12 cellular contexts compared by ENCODE assay signal in genomic region chr11:115409691-115410220, GRCh38.
DNase-seq lines count a peak whose midpoint lies in the region; TF ChIP-seq lines count a peak whose summit lies in the region.
"Had no signal": no experiment of that assay in that cellular context is flagged by ENCODE, and none has a peak within 500 bp of the region (broad histone marks: within the 10 kb centered on the region; RNA-seq: fewer than 3 reads in every experiment).

No MANE protein-coding gene starts in this region.

- peaks cover 34% of the 10 kb centered on the region for H3K4me1 ChIP-seq in smooth muscle cell (ENCODE audit: low read depth)
- H3K4me1 ChIP-seq: breast epithelium had no signal

- WGBS in smooth muscle cell (ENCODE audit: low lambda C conversion rate) = 53% methylated on average over 4 of the region's 4 CpGs

- peak overlapping the region in 31 of 59 donors; percentile 0 to 78 (median 34) for H3K27ac ChIP-seq in dorsolateral prefrontal cortex
- no peak overlapping the region for H3K27ac ChIP-seq in smooth muscle cell (ENCODE audit: low read depth)
- H3K27ac ChIP-seq: breast epithelium had no signal

- no peaks in the 10 kb centered on the region for H3K36me3 ChIP-seq in smooth muscle cell (ENCODE audit: low read depth)
- H3K36me3 ChIP-seq: breast epithelium had no signal

- H3K4me3 Mint-ChIP-seq in progenitor cell of endocrine pancreas (ENCODE audit: low read depth) = no peak overlapping the region
- H3K4me3 Mint-ChIP-seq in T-helper 2 cell treated with Interferon-gamma antibody and Interleukin-4, amounts not matched to agents 5 μg/mL and 100 μg/mL, for 36 hours = no peak overlapping the region

- H3K27me3 ChIP-seq in dorsolateral prefrontal cortex (no peaks in the 10 kb centered on the region), smooth muscle cell (ENCODE audit: low read depth) (no peaks in the 10 kb centered on the region)
- H3K27me3 ChIP-seq: breast epithelium had no signal

- no peaks in the 10 kb centered on the region for H3K9me3 Mint-ChIP-seq in progenitor cell of endocrine pancreas (ENCODE audit: low read depth)
- H3K9me3 Mint-ChIP-seq in T-helper 2 cell treated with Interferon-gamma antibody and Interleukin-4, amounts not matched to agents 5 μg/mL and 100 μg/mL, for 36 hours = no peaks in the 10 kb centered on the region

- H3K27me3 Mint-ChIP-seq in progenitor cell of endocrine pancreas = no peaks in the 10 kb centered on the region
- H3K27me3 Mint-ChIP-seq in T-helper 2 cell treated with Interferon-gamma antibody and Interleukin-4, amounts not matched to agents 5 μg/mL and 100 μg/mL, for 36 hours (ENCODE audit: low read depth) = no peaks in the 10 kb centered on the region

- peaks cover 25% of the 10 kb centered on the region for H3K4me1 Mint-ChIP-seq in progenitor cell of endocrine pancreas (ENCODE audit: low read depth)
- no peaks in the 10 kb centered on the region for H3K4me1 Mint-ChIP-seq in T-helper 2 cell treated with Interferon-gamma antibody and Interleukin-4, amounts not matched to agents 5 μg/mL and 100 μg/mL, for 36 hours (ENCODE audit: low read depth)

- peaks cover 33% of the 10 kb centered on the region for H3K79me2 ChIP-seq in smooth muscle cell (ENCODE audit: low read depth)

- intact Hi-C loops in dorsolateral prefrontal cortex (cut with DNase I) = no loop called here

- no peak overlapping the region for H3K27ac Mint-ChIP-seq in progenitor cell of endocrine pancreas
- H3K27ac Mint-ChIP-seq in T-helper 2 cell treated with Interferon-gamma antibody and Interleukin-4, amounts not matched to agents 5 μg/mL and 100 μg/mL, for 36 hours = no peak overlapping the region

- TF ChIP-seq CTCF in dorsolateral prefrontal cortex (IDR thresholded peaks at IDR 0.05 in 54 of 56, conservative IDR thresholded peaks at IDR 0.05 in 2 of 56; ENCODE audit: low read depth in 1 of 56, partially characterized antibody in 56 of 56) = no peak
- no peak for TF ChIP-seq CTCF in smooth muscle cell (IDR thresholded peaks at IDR 0.05; ENCODE audit: borderline replicate concordance, insufficient read depth, poor library complexity, severe bottlenecking)
- no peak for TF ChIP-seq CTCF in progenitor cell of endocrine pancreas (IDR thresholded peaks at IDR 0.05; ENCODE audit: unreplicated experiment)

- H2AFZ ChIP-seq in smooth muscle cell (ENCODE audit: low read depth) = no peak overlapping the region

- H3K9me3 ChIP-seq in smooth muscle cell (replicated peaks; ENCODE audit: low read depth) = no peaks in the 10 kb centered on the region
- H3K9me3 ChIP-seq: breast epithelium had no signal

- H4K20me1 ChIP-seq in smooth muscle cell (ENCODE audit: low read depth) = peaks cover 96% of the 10 kb centered on the region

- no peaks in the 10 kb centered on the region for H3K36me3 Mint-ChIP-seq in progenitor cell of endocrine pancreas (ENCODE audit: insufficient read depth)
- H3K36me3 Mint-ChIP-seq in T-helper 2 cell treated with Interferon-gamma antibody and Interleukin-4, amounts not matched to agents 5 μg/mL and 100 μg/mL, for 36 hours (ENCODE audit: low read depth) = no peaks in the 10 kb centered on the region

- H3K9ac ChIP-seq in smooth muscle cell (ENCODE audit: low read depth) = no peak overlapping the region

- DNase-seq in HuH-7.5 (ENCODE audit: low spot score) (peak; percentile 10), NCI-H2227 treated with DMSO at 0.1 percent for 48 hours (lab: John Stamatoyannopoulos, UW) (peak; percentile 91), dorsolateral prefrontal cortex (no peak), smooth muscle cell (lab: John Stamatoyannopoulos, UW; ENCODE audit: unreplicated experiment) (no peak), progenitor cell of endocrine pancreas (ENCODE audit: low spot score, unreplicated experiment) (no peak), GM19240 (ENCODE audit: insufficient read length, low spot score) (no peak)
- DNase-seq in stimulated activated CD8-positive, alpha-beta memory T cell treated with anti-CD3 and anti-CD28 coated beads, Interleukin-4, amount 100 ng/mL, for 48 hours = no peak
- DNase-seq in T-helper 2 cell treated with Interferon-gamma antibody and Interleukin-4, amounts not matched to agents 5 μg/mL and 100 μg/mL, for 36 hours (ENCODE audit: low spot score) = no peak
- DNase-seq: activated CD8-positive, alpha-beta memory T cell treated with anti-CD3 and anti-CD28 coated beads, Interleukin-2, amount 50 U/mL, for 4 hours; foreskin melanocyte; Kasumi-1 had no signal

- H3K4me3 ChIP-seq in dorsolateral prefrontal cortex = peak overlapping the region in 1 of 59 donors; percentile 10
- H3K4me3 ChIP-seq in smooth muscle cell = no peak overlapping the region
- H3K4me3 ChIP-seq: breast epithelium had no signal

- peak overlapping the region; percentile 26 for H3K4me2 ChIP-seq in smooth muscle cell

- H3F3A ChIP-seq in smooth muscle cell (ENCODE audit: low read depth) = no peaks in the 10 kb centered on the region

Comparison
In these comparisons a context has a peak if more than half of its experiments do, and no peak if none do; other contexts are left out.
1. DNase-seq: peak in HuH-7.5 (single experiment) and NCI-H2227 treated with DMSO at 0.1 percent for 48 hours (single experiment); none in dorsolateral prefrontal cortex (0 of 10), smooth muscle cell (single experiment), stimulated activated CD8-positive, alpha-beta memory T cell treated with anti-CD3 and anti-CD28 coated beads, Interleukin-4, amount 100 ng/mL, for 48 hours (single experiment), progenitor cell of endocrine pancreas (single experiment), GM19240 (single experiment) and T-helper 2 cell treated with Interferon-gamma antibody and Interleukin-4, amounts not matched to agents 5 μg/mL and 100 μg/mL, for 36 hours (single experiment).